Comparison of ENCODE assay signal across 18 cellular contexts in genomic region chr4:5052726-5053425, GRCh38. TPM values are rescaled to one million over a fixed set of nuclear protein-coding genes. Genes with fewer than 3 reads are reported as not detected.
DNase-seq lines count a peak whose midpoint lies in the region; ATAC-seq and TF ChIP-seq lines count a peak whose summit lies in the region.
"Had no signal": no experiment of that assay in that cellular context is flagged by ENCODE, and none has a peak within 500 bp of the region (broad histone marks: within the 10 kb centered on the region; RNA-seq: fewer than 3 reads in every experiment).

No MANE protein-coding gene starts in this region.

- no peak overlapping the region for H3K27ac ChIP-seq in Panc1 (ENCODE audit: low read length)
- no peak overlapping the region for H3K27ac ChIP-seq in neural progenitor cell
- H3K27ac ChIP-seq: HL-60, pancreas had no signal

- H3K9me3 ChIP-seq in Panc1 (ENCODE audit: control insufficient read depth, insufficient read depth, low read depth, low read length) (no peaks in the 10 kb centered on the region), neural progenitor cell (ENCODE audit: low read depth) (no peaks in the 10 kb centered on the region)
- H3K9me3 ChIP-seq: pancreas had no signal

- in situ Hi-C loops in Panc1 (cut with HindIII; ENCODE audit: low pct_unique_long_range_greater_than_20kb, low sequenced_read_pairs): no loop called here

- intact Hi-C loops in Panc1 (cut with micrococcal nuclease; ENCODE audit: unreplicated experiment): loop anchor here (5.0 to 10.0 kb wide), 2 partner anchors 322 to 739 kb away; no protein-coding TSS in a partner anchor

- no peaks in the 10 kb centered on the region for H3K4me1 Mint-ChIP-seq in glutamatergic neuron (ENCODE audit: low read depth, unreplicated experiment)
- peaks cover 12% of the 10 kb centered on the region for H3K4me1 Mint-ChIP-seq in neural progenitor cell

- ATAC-seq in Panc1: no peak
- no peak for ATAC-seq in GM18858 (IDR thresholded peaks at IDR 0.05; ENCODE audit: unreplicated experiment)
- ATAC-seq: activated CD8-positive, alpha-beta memory T cell treated with anti-CD3 and anti-CD28 coated beads, Interleukin-2, amount 10 ng/mL, durations not matched to agents 7 days and 5 days had no signal

- peaks cover 13% of the 10 kb centered on the region for H3F3A ChIP-seq in neural progenitor cell (ENCODE audit: low read depth)

- CTCF ChIA-PET in Panc1 (lab: Charles Lee): no interaction called here

- H3K4me3 Mint-ChIP-seq in glutamatergic neuron (ENCODE audit: unreplicated experiment) (peak overlapping the region; percentile 57), neural progenitor cell (peak overlapping the region; percentile 76)
- H3K4me3 Mint-ChIP-seq: activated CD8-positive, alpha-beta memory T cell treated with anti-CD3 and anti-CD28 coated beads, Interleukin-2, amount 10 ng/mL, durations not matched to agents 7 days and 5 days; activated naive CD4-positive, alpha-beta T cell treated with anti-CD3 and anti-CD28 coated beads for 36 hours; memory B cell had no signal

- no peak overlapping the region for H3K27ac Mint-ChIP-seq in glutamatergic neuron (ENCODE audit: unreplicated experiment)
- H3K27ac Mint-ChIP-seq in neural progenitor cell: no peak overlapping the region
- H3K27ac Mint-ChIP-seq: activated CD8-positive, alpha-beta memory T cell treated with anti-CD3 and anti-CD28 coated beads, Interleukin-2, amount 10 ng/mL, durations not matched to agents 7 days and 5 days; activated naive CD4-positive, alpha-beta T cell treated with anti-CD3 and anti-CD28 coated beads for 36 hours; CD4-positive, CD25-positive, alpha-beta regulatory T cell; memory B cell had no signal

- no peak overlapping the region for H3K9ac ChIP-seq in neural progenitor cell

- H3K27me3 ChIP-seq in Panc1 (ENCODE audit: control insufficient read depth, insufficient read depth, low read length) (no peaks in the 10 kb centered on the region), neural progenitor cell (peaks cover 49% of the 10 kb centered on the region)
- H3K27me3 ChIP-seq: pancreas had no signal

- BruUV-seq in Panc1 (replicated peaks; lab: Mats Ljungman, UMichigan): no TSS peak

- peak; percentile 32 for DNase-seq in DMS114 treated with DMSO at 0.1 percent for 48 hours (lab: John Stamatoyannopoulos, UW; ENCODE audit: unreplicated experiment)
- DNase-seq in Panc1 (ENCODE audit: low read depth, low spot score): no peak
- DNase-seq in glutamatergic neuron: no peak
- no peak for DNase-seq in neural progenitor cell (ENCODE audit: low spot score)
- no peak for DNase-seq in SKM-1 (lab: John Stamatoyannopoulos, UW; ENCODE audit: unreplicated experiment)
- DNase-seq in stimulated activated CD4-positive, alpha-beta T cell treated with anti-CD3 and anti-CD28 coated beads, Interleukin-12 subunit alpha, Interleukin-12 subunit beta, amount 100 ng/mL, for 4 hours: no peak
- no peak for DNase-seq in SW480 (ENCODE audit: low spot score)
- DNase-seq: activated CD8-positive, alpha-beta memory T cell treated with anti-CD3 and anti-CD28 coated beads, Interleukin-2, amount 10 ng/mL, durations not matched to agents 7 days and 5 days; activated naive CD4-positive, alpha-beta T cell treated with anti-CD3 and anti-CD28 coated beads for 36 hours; CD4-positive, CD25-positive, alpha-beta regulatory T cell; effector CD8-positive, alpha-beta T cell; NCI-H146; NCI-H69; pancreas had no signal

- peaks cover 4% of the 10 kb centered on the region for H3K4me1 ChIP-seq in Panc1 (ENCODE audit: control insufficient read depth, insufficient read depth, low read length)
- H3K4me1 ChIP-seq in neural progenitor cell: peaks cover 4% of the 10 kb centered on the region

- H3K36me3 ChIP-seq in Panc1 (ENCODE audit: control insufficient read depth, insufficient read depth, low read length) (no peaks in the 10 kb centered on the region), neural progenitor cell (no peaks in the 10 kb centered on the region)
- H3K36me3 ChIP-seq: pancreas had no signal

- H2AFZ ChIP-seq in neural progenitor cell (replicated peaks): no peak overlapping the region

- peak overlapping the region; percentile 51 to 84 for H3K4me3 ChIP-seq in Panc1 (ENCODE audit: low read depth in 2 of 2, low read length in 2 of 2)
- no peak overlapping the region for H3K4me3 ChIP-seq in neural progenitor cell

- TF ChIP-seq CTCF in Panc1 (IDR thresholded peaks at IDR 0.05) (no peak), glutamatergic neuron (IDR thresholded peaks at IDR 0.05; ENCODE audit: partially characterized antibody, unreplicated experiment) (no peak), neural progenitor cell (IDR thresholded peaks at IDR 0.05) (no peak)

- H4K20me1 ChIP-seq in neural progenitor cell (ENCODE audit: low read depth): no peaks in the 10 kb centered on the region

- H3K27me3 Mint-ChIP-seq in glutamatergic neuron (ENCODE audit: unreplicated experiment) (peaks cover 14% of the 10 kb centered on the region), neural progenitor cell (ENCODE audit: insufficient read depth, low read depth) (peaks cover 14% of the 10 kb centered on the region)

- POLR2A ChIA-PET in Panc1 (lab: Charles Lee): no interaction called here

- no peaks in the 10 kb centered on the region for H3K79me2 ChIP-seq in neural progenitor cell (ENCODE audit: low read depth)

- H3K9me3 Mint-ChIP-seq in glutamatergic neuron (ENCODE audit: unreplicated experiment) (peaks cover 2% of the 10 kb centered on the region), neural progenitor cell (no peaks in the 10 kb centered on the region)
- H3K9me3 Mint-ChIP-seq: activated naive CD4-positive, alpha-beta T cell treated with anti-CD3 and anti-CD28 coated beads for 36 hours; memory B cell had no signal

- H3K36me3 Mint-ChIP-seq in glutamatergic neuron (ENCODE audit: unreplicated experiment): no peaks in the 10 kb centered on the region
- no peaks in the 10 kb centered on the region for H3K36me3 Mint-ChIP-seq in neural progenitor cell
- H3K36me3 Mint-ChIP-seq: activated CD8-positive, alpha-beta memory T cell treated with anti-CD3 and anti-CD28 coated beads, Interleukin-2, amount 10 ng/mL, durations not matched to agents 7 days and 5 days; CD4-positive, CD25-positive, alpha-beta regulatory T cell; memory B cell had no signal

- H3K4me2 ChIP-seq in neural progenitor cell: no peak overlapping the region

RNA-seq across cellular contexts. Expression of gene STK32B, which starts 1.6 kb away (rescaled TPM):
- 11.6 TPM for total RNA-seq in Panc1 (2021; ENCODE audit: unreplicated experiment)
- polyA plus RNA-seq in Panc1 (2012; ENCODE audit: insufficient read length): 13.7 TPM
- 2.5 TPM for total RNA-seq in glutamatergic neuron (ENCODE audit: unreplicated experiment)
- total RNA-seq in neural progenitor cell (ENCODE audit: low replicate concordance): 2.5 and 2.6 TPM in 2 replicates
- total RNA-seq: activated CD8-positive, alpha-beta memory T cell treated with anti-CD3 and anti-CD28 coated beads, Interleukin-2, amount 10 ng/mL, durations not matched to agents 7 days and 5 days; activated naive CD4-positive, alpha-beta T cell treated with anti-CD3 and anti-CD28 coated beads for 36 hours; CD4-positive, CD25-positive, alpha-beta regulatory T cell; T-helper 1 cell treated with Interleukin-12 subunit alpha and Interleukin-12 subunit beta and Interleukin-4 antibody, amounts not matched to agents 30 ng/mL and 1 ng/mL, for 36 hours had no signal
- polyA plus RNA-seq: CD4-positive, CD25-positive, alpha-beta regulatory T cell had no signal

RNA-seq across cellular contexts. Expression of gene CYTL1, which starts 33.6 kb away (rescaled TPM):
- total RNA-seq in Panc1 (2021; ENCODE audit: unreplicated experiment) (not detected), glutamatergic neuron (ENCODE audit: unreplicated experiment) (not detected), neural progenitor cell (ENCODE audit: low replicate concordance) (1.1 and 3.1 TPM in 2 replicates)
- not detected for polyA plus RNA-seq in Panc1 (2012; ENCODE audit: insufficient read length)
- total RNA-seq: activated CD8-positive, alpha-beta memory T cell treated with anti-CD3 and anti-CD28 coated beads, Interleukin-2, amount 10 ng/mL, durations not matched to agents 7 days and 5 days; activated naive CD4-positive, alpha-beta T cell treated with anti-CD3 and anti-CD28 coated beads for 36 hours; T-helper 1 cell treated with Interleukin-12 subunit alpha and Interleukin-12 subunit beta and Interleukin-4 antibody, amounts not matched to agents 30 ng/mL and 1 ng/mL, for 36 hours had no signal
- polyA plus RNA-seq: CD4-positive, CD25-positive, alpha-beta regulatory T cell had no signal
